Comparison of ENCODE assay signal across 10 cellular contexts in genomic region chr10:27746364-27747095, GRCh38. TPM values are rescaled to one million over a fixed set of nuclear protein-coding genes. Genes with fewer than 3 reads are reported as not detected.
DNase-seq lines count a peak whose midpoint lies in the region; ATAC-seq and TF ChIP-seq lines count a peak whose summit lies in the region.
"Had no signal": no experiment of that assay in that cellular context is flagged by ENCODE, and none has a peak within 500 bp of the region (broad histone marks: within the 10 kb centered on the region; RNA-seq: fewer than 3 reads in every experiment).

No MANE protein-coding gene starts in this region.

- no peaks in the 10 kb centered on the region for H4K20me1 ChIP-seq in MM.1S (ENCODE audit: insufficient read depth, low read length)

- WGBS in transverse colon (ENCODE audit: low coverage in 1 of 2), 2 donors, result 7 to 31% methylated on average over 10 to 25 of the region's 25 CpGs

- no TSS peak for BruUV-seq in MCF 10A (replicated peaks; lab: Mats Ljungman, UMichigan)

- no peak for TF ChIP-seq POLR2A in breast epithelium (IDR thresholded peaks at IDR 0.05)
- TF ChIP-seq POLR2A in transverse colon (IDR thresholded peaks at IDR 0.05), result no peak

- POLR2A ChIA-PET in MCF 10A (lab: Yijun Ruan, JAX), result no interaction called here

- DNase-seq in breast epithelium (ENCODE audit: low spot score in 2 of 2) (no peak), MCF 10A (ENCODE audit: unreplicated experiment) (no peak), astrocyte of the cerebellum (ENCODE audit: low read depth) (no peak), mesothelial cell of epicardium (ENCODE audit: low spot score in 2 of 2, unreplicated experiment in 2 of 2) (no peak), transverse colon (no peak), MM.1S (no peak), omental fat pad (ENCODE audit: low spot score) (no peak), NCI-H446 treated with DMSO at 0.1 percent for 48 hours (lab: John Stamatoyannopoulos, UW) (no peak)

- H3K9me2 ChIP-seq in MM.1S (replicated peaks; ENCODE audit: insufficient read depth, low read length), result no peaks in the 10 kb centered on the region

- H3K27ac ChIP-seq in breast epithelium, result no peak overlapping the region
- peak overlapping the region in 2 of 4 donors; percentile 16 to 19 for H3K27ac ChIP-seq in transverse colon
- H3K27ac ChIP-seq in MM.1S (ENCODE audit: low read length), result no peak overlapping the region
- H3K27ac ChIP-seq: Peyer's patch, thyroid gland had no signal

- H3K27me3 ChIP-seq in breast epithelium, result peaks cover 0 to 63% of the 10 kb centered on the region in 2 donors
- peaks cover 93% of the 10 kb centered on the region for H3K27me3 ChIP-seq in transverse colon
- peaks cover 13% of the 10 kb centered on the region for H3K27me3 ChIP-seq in MM.1S (replicated peaks; ENCODE audit: insufficient read depth, low read length)

- no peak overlapping the region for H3K4me2 ChIP-seq in MM.1S (ENCODE audit: low read depth, low read length)

- H3K9me3 Mint-ChIP-seq in MCF 10A (ENCODE audit: unreplicated experiment) (no peaks in the 10 kb centered on the region), mesothelial cell of epicardium (no peaks in the 10 kb centered on the region)

- H3K27me3 Mint-ChIP-seq in MCF 10A (ENCODE audit: insufficient read depth, unreplicated experiment) (no peaks in the 10 kb centered on the region), mesothelial cell of epicardium (ENCODE audit: low read depth) (peaks cover 93% of the 10 kb centered on the region)

- H3K36me3 Mint-ChIP-seq in MCF 10A (ENCODE audit: insufficient read depth, unreplicated experiment) (no peaks in the 10 kb centered on the region), mesothelial cell of epicardium (no peaks in the 10 kb centered on the region)

- TF ChIP-seq EP300 in transverse colon (IDR thresholded peaks at IDR 0.05; ENCODE audit: low read depth), result no peak

- H3K4me3 Mint-ChIP-seq in MCF 10A (ENCODE audit: unreplicated experiment) (no peak overlapping the region), mesothelial cell of epicardium (peak overlapping the region; percentile 49)

- no peak for ATAC-seq in omental fat pad (ENCODE audit: low FRiP score)

- H3K36me3 ChIP-seq in breast epithelium, result no peaks in the 10 kb centered on the region
- H3K36me3 ChIP-seq in transverse colon, result no peaks in the 10 kb centered on the region
- no peaks in the 10 kb centered on the region for H3K36me3 ChIP-seq in MM.1S (replicated peaks; ENCODE audit: insufficient read depth, low read length)
- H3K36me3 ChIP-seq: Peyer's patch, thyroid gland had no signal

- no peaks in the 10 kb centered on the region for H3K79me2 ChIP-seq in MM.1S (ENCODE audit: low read length)

- TF ChIP-seq CTCF in breast epithelium (IDR thresholded peaks at IDR 0.05) (no peak), MCF 10A (IDR thresholded peaks at IDR 0.05; ENCODE audit: unreplicated experiment) (no peak), astrocyte of the cerebellum (IDR thresholded peaks at IDR 0.05; ENCODE audit: low read depth, low read length, missing control alignments) (no peak), mesothelial cell of epicardium (IDR thresholded peaks at IDR 0.05; ENCODE audit: unreplicated experiment) (no peak), transverse colon (IDR thresholded peaks at IDR 0.05) (no peak), MM.1S (IDR thresholded peaks at IDR 0.05; ENCODE audit: low read length) (no peak), omental fat pad (IDR thresholded peaks at IDR 0.05) (no peak)

- H3K4me1 Mint-ChIP-seq in MCF 10A (ENCODE audit: insufficient read depth, unreplicated experiment), result no peaks in the 10 kb centered on the region
- H3K4me1 Mint-ChIP-seq in mesothelial cell of epicardium, result peaks cover 26% of the 10 kb centered on the region

- intact Hi-C loops in breast epithelium (cut with DNase I; ENCODE audit: low total_unique reads), result no loop called here
- intact Hi-C loops in MCF 10A (cut with micrococcal nuclease), result no loop called here
- intact Hi-C loops in transverse colon (cut with DNase I; ENCODE audit: low total_unique reads), result loop anchor here (10.0 kb wide), 2 partner anchors 428 to 648 kb away; no protein-coding TSS in a partner anchor

- H3K9ac ChIP-seq in MM.1S (ENCODE audit: low read length), result no peak overlapping the region

- no peak overlapping the region for H2AFZ ChIP-seq in MM.1S (ENCODE audit: low read length)

- H3K4me1 ChIP-seq in breast epithelium, result peaks cover 17 to 23% of the 10 kb centered on the region in 2 donors
- H3K4me1 ChIP-seq in transverse colon, result peaks cover 0 to 47% (median 40%) of the 10 kb centered on the region in 4 donors
- H3K4me1 ChIP-seq in MM.1S (ENCODE audit: low read length), result peaks cover 11% of the 10 kb centered on the region; the same call in 1 of the 2 replicates

- CTCF ChIA-PET in MCF 10A (lab: Yijun Ruan, JAX), result no interaction called here

- peak overlapping the region; percentile 58 to 85 (median 59) for H3K4me3 ChIP-seq in breast epithelium
- H3K4me3 ChIP-seq in astrocyte of the cerebellum (ENCODE audit: low read depth, low read length), result peak overlapping the region; percentile 45
- peak overlapping the region in 3 of 4 donors; percentile 18 to 95 (median 66) for H3K4me3 ChIP-seq in transverse colon
- no peak overlapping the region for H3K4me3 ChIP-seq in MM.1S (ENCODE audit: low read length)

- in situ Hi-C loops in astrocyte of the cerebellum (cut with HindIII; ENCODE audit: low sequenced_read_pairs) (no loop called here), transverse colon (cut with MboI; ENCODE audit: low pct_ligation_motif_present in 1 of 4, low pct_unique_long_range_greater_than_20kb in 1 of 4, low sequenced_read_pairs in 3 of 4) (loop anchor here (25.0 kb wide), 2 partner anchors 441 to 641 kb away; no protein-coding TSS in a partner anchor)

- H3K9me3 ChIP-seq in breast epithelium (no peaks in the 10 kb centered on the region), transverse colon (no peaks in the 10 kb centered on the region), MM.1S (replicated peaks; ENCODE audit: insufficient read depth, low read length) (no peaks in the 10 kb centered on the region)
- H3K9me3 ChIP-seq: Peyer's patch, thyroid gland had no signal

- H3F3A ChIP-seq in MM.1S (ENCODE audit: insufficient read depth, low read length), result peaks cover 13% of the 10 kb centered on the region

- H3K27ac Mint-ChIP-seq in MCF 10A (ENCODE audit: low read depth, unreplicated experiment) (no peak overlapping the region), mesothelial cell of epicardium (no peak overlapping the region)

RNA-seq across cellular contexts. Expression of gene MKX, which starts 0.9 kb away (rescaled TPM):
- 1 to 10 TPM; 1.4 to 2.3 (median 1.8) TPM for total RNA-seq in breast epithelium
- not detected in 2 replicates for total RNA-seq in MCF 10A (2022)
- total RNA-seq in mesothelial cell of epicardium, result not detected in 3 replicates
- total RNA-seq in transverse colon, result 1 to 10 TPM in 1 of 4 donors, under 1 TPM in 1, not detected in 2; 0.82 to 2.4 TPM
- total RNA-seq in omental fat pad, result 1 to 10 TPM; 1.1 to 5.6 (median 3.1) TPM
